8 cellular contexts compared by ENCODE assay signal in the genomic region with DNA sequence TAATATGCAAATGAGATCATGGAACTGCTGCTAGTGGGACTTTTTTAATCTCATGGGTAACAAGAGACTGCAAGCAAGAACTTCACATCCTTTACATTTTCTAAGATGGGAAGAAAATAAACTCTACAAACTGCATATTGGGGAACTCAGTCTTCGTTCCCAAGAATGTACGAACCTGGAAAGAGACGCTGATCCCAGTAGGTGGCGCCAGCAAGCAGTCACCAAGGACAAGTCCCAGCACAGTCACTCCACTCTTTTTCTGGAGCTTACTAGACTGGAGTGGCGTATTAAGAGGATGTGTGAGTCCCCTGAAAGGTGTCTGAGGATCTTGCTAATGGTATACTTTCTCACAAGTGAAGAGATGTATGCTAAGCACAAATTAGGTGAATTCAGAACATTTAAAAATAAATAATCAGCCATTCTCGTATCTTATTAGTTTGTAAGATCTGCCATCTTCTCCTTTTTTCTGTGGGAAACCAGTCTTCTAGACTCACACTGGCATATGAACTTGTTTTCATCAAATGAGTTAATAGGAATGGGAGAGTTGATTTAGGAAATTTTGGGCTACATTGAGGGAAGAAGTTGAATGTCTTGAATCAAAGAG. TPM values are rescaled to one million over a fixed set of nuclear protein-coding genes. Genes with fewer than 3 reads are reported as not detected.
A peak's percentile ranks its signal among the peaks of the same experiment; 100 is the strongest.
DNase-seq lines count a peak whose midpoint lies in the region; ATAC-seq and TF ChIP-seq lines count a peak whose summit lies in the region.

No MANE protein-coding gene starts in this region.

- H3K36me3 ChIP-seq in cardiac muscle cell: no peaks in the 10 kb centered on the region
- H3K36me3 ChIP-seq in trophoblast cell (ENCODE audit: control insufficient read depth in 1 of 2, insufficient read depth in 2 of 2, low read length in 2 of 2): no peaks in the 10 kb centered on the region

- H3K4me1 Mint-ChIP-seq in activated T-cell treated with anti-CD3 and anti-CD28 coated beads, Interleukin-2, amount 50 U/mL, for 24 hours (ENCODE audit: low read depth): peaks cover 4% of the 10 kb centered on the region

- H3K79me1 ChIP-seq in trophoblast cell (ENCODE audit: low read length): no peaks in the 10 kb centered on the region

- no peak overlapping the region for H3K4me3 ChIP-seq in cardiac muscle cell
- H3K4me3 ChIP-seq in trophoblast cell (ENCODE audit: low read depth, low read length): no peak overlapping the region

- DNase-seq in cardiac muscle cell (ENCODE audit: low read depth in 1 of 2, low spot score in 1 of 2): peak; percentile 72 to 81
- no peak for DNase-seq in Right ventricle myocardium inferior (ENCODE audit: missing footprints)
- peak in 48 of 76 experiments; percentile 1 to 55 (median 24) for DNase-seq in HUDEP-2 (lab: John Stamatoyannopoulos, UW; ENCODE audit: unreplicated experiment in 76 of 76)
- DNase-seq in NOMO-1 treated with DMSO at 0.1 percent for 48 hours (lab: John Stamatoyannopoulos, UW; ENCODE audit: unreplicated experiment): peak; percentile 16
- peak; percentile 52 for DNase-seq in activated T-cell treated with anti-CD3 and anti-CD28 coated beads, Interleukin-2, amount 50 U/mL, for 24 hours
- peak in 1 of 2 donors; percentile 38 for DNase-seq in foreskin keratinocyte
- DNase-seq in trophoblast cell: peak; percentile 34 to 70

- no peak overlapping the region for H3K18ac ChIP-seq in trophoblast cell (ENCODE audit: low read length)

- intact Hi-C loops in Right ventricle myocardium inferior (cut with DNase I): loop anchor here (5.0 kb wide), 2 partner anchors 582 to 1512 kb away; no protein-coding TSS in a partner anchor

- H2AK5ac ChIP-seq in trophoblast cell (ENCODE audit: low read length): no peak overlapping the region

- no peak overlapping the region for H3K9ac ChIP-seq in trophoblast cell (ENCODE audit: low read length)

- H3K27me3 ChIP-seq in cardiac muscle cell (peaks cover 12% of the 10 kb centered on the region), foreskin keratinocyte (no peaks in the 10 kb centered on the region), trophoblast cell (ENCODE audit: insufficient read depth, low read length) (no peaks in the 10 kb centered on the region)

- H3K4ac ChIP-seq in trophoblast cell (ENCODE audit: low read depth, low read length): no peak overlapping the region

- H2AFZ ChIP-seq in trophoblast cell (ENCODE audit: insufficient read depth, low read length, poor library complexity): no peak overlapping the region

- H3K27me3 Mint-ChIP-seq in activated T-cell treated with anti-CD3 and anti-CD28 coated beads, Interleukin-2, amount 50 U/mL, for 24 hours: peaks cover 36% of the 10 kb centered on the region

- no peaks in the 10 kb centered on the region for H3K36me3 Mint-ChIP-seq in activated T-cell treated with anti-CD3 and anti-CD28 coated beads, Interleukin-2, amount 50 U/mL, for 24 hours (ENCODE audit: low read depth)

- no peak overlapping the region for H3K4me3 Mint-ChIP-seq in activated T-cell treated with anti-CD3 and anti-CD28 coated beads, Interleukin-2, amount 50 U/mL, for 24 hours

- H3K14ac ChIP-seq in trophoblast cell (ENCODE audit: low read length): no peak overlapping the region

- H3K9me3 Mint-ChIP-seq in activated T-cell treated with anti-CD3 and anti-CD28 coated beads, Interleukin-2, amount 50 U/mL, for 24 hours: no peaks in the 10 kb centered on the region

- no peak overlapping the region for H3K27ac ChIP-seq in cardiac muscle cell
- no peak overlapping the region for H3K27ac ChIP-seq in foreskin keratinocyte
- H3K27ac ChIP-seq in trophoblast cell (ENCODE audit: low read depth, low read length): no peak overlapping the region

- no peak overlapping the region for H2BK120ac ChIP-seq in trophoblast cell (ENCODE audit: insufficient read depth, low read length, poor library complexity)

- no peak overlapping the region for H2BK12ac ChIP-seq in trophoblast cell (ENCODE audit: low read length)

- H4K12ac ChIP-seq in trophoblast cell (ENCODE audit: low read depth, low read length): no peak overlapping the region

- no peak overlapping the region for H3K27ac Mint-ChIP-seq in activated T-cell treated with anti-CD3 and anti-CD28 coated beads, Interleukin-2, amount 50 U/mL, for 24 hours

- no peak overlapping the region for H2BK5ac ChIP-seq in trophoblast cell (ENCODE audit: low read depth, low read length, poor library complexity)

- H4K91ac ChIP-seq in trophoblast cell (ENCODE audit: low read depth, low read length): no peak overlapping the region

- H3K4me1 ChIP-seq in cardiac muscle cell (ENCODE audit: low read depth): no peaks in the 10 kb centered on the region
- H3K4me1 ChIP-seq in foreskin keratinocyte: no peaks in the 10 kb centered on the region
- no peaks in the 10 kb centered on the region for H3K4me1 ChIP-seq in trophoblast cell (ENCODE audit: control insufficient read depth in 1 of 2, insufficient read depth in 2 of 2, low read length in 2 of 2)

- no peak for ATAC-seq in Right ventricle myocardium inferior
- ATAC-seq in foreskin keratinocyte: peak; percentile 84
- ATAC-seq in HG02970 (IDR thresholded peaks at IDR 0.05; ENCODE audit: low FRiP score, unreplicated experiment): no peak

- H3K9me3 ChIP-seq in cardiac muscle cell (ENCODE audit: low read depth): no peaks in the 10 kb centered on the region
- no peaks in the 10 kb centered on the region for H3K9me3 ChIP-seq in trophoblast cell (ENCODE audit: insufficient read depth, low read depth, low read length)

- no peaks in the 10 kb centered on the region for H3K79me2 ChIP-seq in trophoblast cell (ENCODE audit: control insufficient read depth, insufficient read depth, low read length, poor library complexity)

- no peak overlapping the region for H3K23ac ChIP-seq in trophoblast cell (ENCODE audit: low read length)

- no CpG with 5 or more reads among the region's 6 CpGs for WGBS in trophoblast cell (ENCODE audit: extremely low coverage, insufficient coverage, insufficient read length)

- peak; percentile 93 for TF ChIP-seq CTCF in cardiac muscle cell (IDR thresholded peaks at IDR 0.05; ENCODE audit: low read depth, low read length)
- TF ChIP-seq CTCF in foreskin keratinocyte (conservative IDR thresholded peaks at IDR 0.05): peak; percentile 75

- no peak overlapping the region for H4K8ac ChIP-seq in trophoblast cell (ENCODE audit: low read depth, low read length)

- no peak overlapping the region for H3K4me2 ChIP-seq in trophoblast cell (ENCODE audit: low read length)

RNA-seq across cellular contexts. Expression of a gene that starts 16.0 kb away (rescaled TPM):
- total RNA-seq in cardiac muscle cell (12.5 and 32.5 TPM in 2 replicates), Right ventricle myocardium inferior (15.3 TPM), foreskin keratinocyte (78.2 and 88.1 TPM in 2 replicates)
- polyA plus RNA-seq in cardiac muscle cell (27.5 and 40.2 TPM in 2 replicates), foreskin keratinocyte (59.5 and 77.5 TPM in 2 replicates)
- 62.3 and 63.6 TPM in 2 replicates for polyA plus RNA-seq in trophoblast cell (2013)
